22 cellular contexts compared by ENCODE assay signal in genomic region chr14:60630129-60630528, GRCh38. TPM values are rescaled to one million over a fixed set of nuclear protein-coding genes. Genes with fewer than 3 reads are reported as not detected.
"Had no signal": no experiment of that assay in that cellular context is flagged by ENCODE, and none has a peak within 500 bp of the region (broad histone marks: within the 10 kb centered on the region; RNA-seq: fewer than 3 reads in every experiment).

No MANE protein-coding gene starts in this region.

- H3K27me3 ChIP-seq: ascending aorta had no signal

- DNase-seq: activated CD4-positive, alpha-beta T cell treated with anti-CD3 and anti-CD28 coated beads, Interleukin-2, amount 10 ng/mL, durations not matched to agents 24 days and 14 days; activated CD4-positive, alpha-beta T cell treated with anti-CD3 and anti-CD28 coated beads, Interleukin-2, amount 50 U/mL, for 4 hours; activated CD8-positive, alpha-beta T cell treated with anti-CD3 and anti-CD28 coated beads for 36 hours; activated gamma-delta T cell; activated naive CD4-positive, alpha-beta T cell treated with Interleukin-2 at 50 U/mL for 16 hours; activated naive CD8-positive, alpha-beta T cell treated with anti-CD3 and anti-CD28 coated beads, Interleukin-2, amount 10 ng/mL, durations not matched to agents 7 days and 5 days; activated T-cell treated with anti-CD3 and anti-CD28 coated beads, Interleukin-2, amount 50 U/mL, for 24 hours; amygdala; NCI-H1105; NCI-H1417 treated with DMSO at 0.1 percent for 48 hours; NCI-H187 treated with DMSO at 0.1 percent for 48 hours; NCI-H2081; NCI-H345; NCI-H524 treated with DMSO at 0.1 percent for 48 hours; OCI-M1; Right ventricle myocardium superior; SW 1271; T-helper 1 cell; T-helper 2 cell; T-helper 9 cell had no signal

- H3K9me3 ChIP-seq: ascending aorta had no signal

- H3K27ac ChIP-seq: ascending aorta, cardiac muscle cell had no signal

- H3K36me3 ChIP-seq: ascending aorta, cardiac muscle cell had no signal

- H3K4me1 ChIP-seq: ascending aorta had no signal

- H3K4me3 ChIP-seq: ascending aorta, cardiac muscle cell had no signal

- ATAC-seq: activated CD8-positive, alpha-beta T cell treated with anti-CD3 and anti-CD28 coated beads for 36 hours had no signal

RNA-seq across cellular contexts. Expression of gene SIX1, which starts 19.1 kb away (rescaled TPM):
- total RNA-seq: activated CD8-positive, alpha-beta T cell treated with anti-CD3 and anti-CD28 coated beads for 36 hours; activated naive CD8-positive, alpha-beta T cell treated with anti-CD3 and anti-CD28 coated beads, Interleukin-2, amount 10 ng/mL, durations not matched to agents 7 days and 5 days; Right ventricle myocardium superior had no signal
